ENCODE assay signal across 8 cellular contexts in genomic region chr9:113409883-113410206, GRCh38. TPM values are rescaled to one million over a fixed set of nuclear protein-coding genes. Genes with fewer than 3 reads are reported as not detected.
DNase-seq lines count a peak whose midpoint lies in the region; ATAC-seq and TF ChIP-seq lines count a peak whose summit lies in the region.

No MANE protein-coding gene starts in this region.

- no peak for TF ChIP-seq CTCF in CD8-positive, alpha-beta T cell (IDR thresholded peaks at IDR 0.05)
- no peak for TF ChIP-seq CTCF in kidney epithelial cell (IDR thresholded peaks at IDR 0.05; ENCODE audit: insufficient read depth, low read length, poor library complexity, severe bottlenecking)

- no peaks in the 10 kb centered on the region for H3K27me3 Mint-ChIP-seq in CD8-positive, alpha-beta T cell (ENCODE audit: low read depth)
- peaks cover 4% of the 10 kb centered on the region for H3K27me3 Mint-ChIP-seq in activated naive CD8-positive, alpha-beta T cell treated with anti-CD3 and anti-CD28 coated beads for 36 hours

- ATAC-seq in CD8-positive, alpha-beta T cell: no peak
- ATAC-seq in HG02885 (IDR thresholded peaks at IDR 0.05; ENCODE audit: poor library complexity, unreplicated experiment) (peak; percentile 4), GM21367 (IDR thresholded peaks at IDR 0.05; ENCODE audit: unreplicated experiment) (no peak), HG03457 (IDR thresholded peaks at IDR 0.05; ENCODE audit: unreplicated experiment) (no peak), GM21576 (IDR thresholded peaks at IDR 0.05; ENCODE audit: unreplicated experiment) (no peak)

- peak overlapping the region; percentile 99 for H3K4me3 Mint-ChIP-seq in CD8-positive, alpha-beta T cell
- H3K4me3 Mint-ChIP-seq in activated naive CD8-positive, alpha-beta T cell treated with anti-CD3 and anti-CD28 coated beads for 36 hours: peak overlapping the region; percentile 97

- no peaks in the 10 kb centered on the region for H3K9me3 Mint-ChIP-seq in CD8-positive, alpha-beta T cell
- H3K9me3 Mint-ChIP-seq in activated naive CD8-positive, alpha-beta T cell treated with anti-CD3 and anti-CD28 coated beads for 36 hours: no peaks in the 10 kb centered on the region

- H3K36me3 ChIP-seq in CD8-positive, alpha-beta T cell (ENCODE audit: insufficient read depth, low read length): peaks cover 14% of the 10 kb centered on the region
- H3K36me3 ChIP-seq in kidney epithelial cell (ENCODE audit: control insufficient read depth, insufficient read depth, low read length): no peaks in the 10 kb centered on the region
- H3K36me3 ChIP-seq in thymus (ENCODE audit: control insufficient read depth, insufficient read depth): peaks cover 14% of the 10 kb centered on the region

- peak overlapping the region; percentile 94 for H3K4me3 ChIP-seq in CD8-positive, alpha-beta T cell (ENCODE audit: low read depth, low read length)
- H3K4me3 ChIP-seq in kidney epithelial cell (ENCODE audit: low read depth, low read length): peak overlapping the region; percentile 90
- H3K4me3 ChIP-seq in thymus (ENCODE audit: low read length): peak overlapping the region; percentile 83

- CTCF ChIA-PET in CD8-positive, alpha-beta T cell (lab: Charles Lee): interaction anchor here (0.6 to 2.2 kb wide), 7 partner anchors 9 to 248 kb away, joined by 3 to 16 read pairs (median 6); partner anchors contain the start of genes ALAD, CDC26 and PRPF4

- H3K27ac Mint-ChIP-seq in CD8-positive, alpha-beta T cell: peak overlapping the region; percentile 99
- H3K27ac Mint-ChIP-seq in activated naive CD8-positive, alpha-beta T cell treated with anti-CD3 and anti-CD28 coated beads for 36 hours: peak overlapping the region; percentile 100

- H3K27ac ChIP-seq in CD8-positive, alpha-beta T cell (ENCODE audit: low read depth, low read length): peak overlapping the region; percentile 84
- peak overlapping the region; percentile 99 for H3K27ac ChIP-seq in thymus (ENCODE audit: low read depth)

- H3K36me3 Mint-ChIP-seq in CD8-positive, alpha-beta T cell: peaks cover 35% of the 10 kb centered on the region
- H3K36me3 Mint-ChIP-seq in activated naive CD8-positive, alpha-beta T cell treated with anti-CD3 and anti-CD28 coated beads for 36 hours: peaks cover 31% of the 10 kb centered on the region

- WGBS in thymus: under 1% methylated on average over 20 of the region's 20 CpGs

- peaks cover 29% of the 10 kb centered on the region for H3K4me1 Mint-ChIP-seq in CD8-positive, alpha-beta T cell (ENCODE audit: low read depth)
- peaks cover 26% of the 10 kb centered on the region for H3K4me1 Mint-ChIP-seq in activated naive CD8-positive, alpha-beta T cell treated with anti-CD3 and anti-CD28 coated beads for 36 hours

- no peaks in the 10 kb centered on the region for H3K27me3 ChIP-seq in CD8-positive, alpha-beta T cell (ENCODE audit: insufficient read depth, low read length)
- H3K27me3 ChIP-seq in kidney epithelial cell (ENCODE audit: control insufficient read depth, insufficient read depth, low read length) (no peaks in the 10 kb centered on the region), thymus (ENCODE audit: control insufficient read depth, insufficient read depth) (no peaks in the 10 kb centered on the region)

- peaks cover 22% of the 10 kb centered on the region for H3K4me1 ChIP-seq in CD8-positive, alpha-beta T cell (ENCODE audit: insufficient read depth, low read length)
- peaks cover 7% of the 10 kb centered on the region for H3K4me1 ChIP-seq in thymus (ENCODE audit: control insufficient read depth, insufficient read depth, low read length)

- no peak for DNase-seq in CD8-positive, alpha-beta T cell
- no peak for DNase-seq in activated naive CD8-positive, alpha-beta T cell treated with anti-CD3 and anti-CD28 coated beads for 36 hours
- no peak for DNase-seq in kidney epithelial cell (ENCODE audit: low read depth)

- POLR2A ChIA-PET in CD8-positive, alpha-beta T cell (lab: Charles Lee): interaction anchor here (0.6 to 2.9 kb wide), 15 partner anchors 8 to 924 kb away, joined by 3 to 16 read pairs (median 7); partner anchors contain the start of genes ALAD, BSPRY, CDC26 and FKBP15

- H3K9me3 ChIP-seq in CD8-positive, alpha-beta T cell (ENCODE audit: low read length): no peaks in the 10 kb centered on the region
- no peaks in the 10 kb centered on the region for H3K9me3 ChIP-seq in thymus (ENCODE audit: control insufficient read depth)

- intact Hi-C loops in CD8-positive, alpha-beta T cell (cut with DNase I, micrococcal nuclease): loop anchor here (1.0 to 10.0 kb wide), 14 partner anchors 9 to 1928 kb away; partner anchors contain the start of genes ALAD (in 2 of the 2), CDC26 (in 2 of the 2), ECPAS (in 2 of the 2) and FKBP15 (in 2 of the 2)

RNA-seq across cellular contexts. Expression of gene POLE3, which starts 0.6 kb away (rescaled TPM):
- total RNA-seq in CD8-positive, alpha-beta T cell: 10 to 100 TPM; 77.4 to 79.3 TPM
- 10 to 100 TPM; 94.2 to 97.8 TPM for total RNA-seq in activated naive CD8-positive, alpha-beta T cell treated with anti-CD3 and anti-CD28 coated beads for 36 hours
- total RNA-seq in kidney epithelial cell: 58.0 and 64.1 TPM in 2 replicates
- 47.8 TPM for polyA plus RNA-seq in thymus

RNA-seq across cellular contexts. Expression of gene C9orf43, which starts 0.7 kb away (rescaled TPM):
- under 1 TPM; 0.61 to 0.73 TPM for total RNA-seq in CD8-positive, alpha-beta T cell
- 1 to 10 TPM in 1 of 2 experiments, under 1 TPM in 1; 0.99 to 1.0 TPM for total RNA-seq in activated naive CD8-positive, alpha-beta T cell treated with anti-CD3 and anti-CD28 coated beads for 36 hours
- 0.88 and 1.4 TPM in 2 replicates for total RNA-seq in kidney epithelial cell
- polyA plus RNA-seq in thymus: 0.75 TPM

RNA-seq across cellular contexts. Expression of gene ALAD, which starts 8.8 kb away (rescaled TPM):
- total RNA-seq in CD8-positive, alpha-beta T cell: 10 to 100 TPM; 11.2 to 11.5 TPM
- total RNA-seq in activated naive CD8-positive, alpha-beta T cell treated with anti-CD3 and anti-CD28 coated beads for 36 hours: 10 to 100 TPM; 12.9 to 14.9 TPM
- 6.2 and 6.7 TPM in 2 replicates for total RNA-seq in kidney epithelial cell
- polyA plus RNA-seq in thymus: 29.9 TPM

RNA-seq across cellular contexts. Expression of gene HDHD3, which starts 33.1 kb away (rescaled TPM):
- 10 to 100 TPM; 10.2 to 11.0 TPM for total RNA-seq in CD8-positive, alpha-beta T cell
- 10 to 100 TPM; 12.2 to 14.4 TPM for total RNA-seq in activated naive CD8-positive, alpha-beta T cell treated with anti-CD3 and anti-CD28 coated beads for 36 hours
- 22.3 and 27.4 TPM in 2 replicates for total RNA-seq in kidney epithelial cell
- 21.6 TPM for polyA plus RNA-seq in thymus

RNA-seq across cellular contexts. Expression of gene RGS3, which starts 53.7 kb away (rescaled TPM):
- 10 to 100 TPM; 29.1 to 30.7 TPM for total RNA-seq in CD8-positive, alpha-beta T cell
- total RNA-seq in activated naive CD8-positive, alpha-beta T cell treated with anti-CD3 and anti-CD28 coated beads for 36 hours: 10 to 100 TPM; 61.7 to 65.0 TPM
- 158 and 166 TPM in 2 replicates for total RNA-seq in kidney epithelial cell
- 16.5 TPM for polyA plus RNA-seq in thymus
